8 cellular contexts compared by ENCODE assay signal in genomic region chr16:2196162-2196980, GRCh38. TPM values are rescaled to one million over a fixed set of nuclear protein-coding genes. Genes with fewer than 3 reads are reported as not detected.
A peak's percentile ranks its signal among the peaks of the same experiment; 100 is the strongest.
DNase-seq lines count a peak whose midpoint lies in the region; ATAC-seq, FAIRE-seq and TF ChIP-seq lines count a peak whose summit lies in the region.

CASKIN1 (minus strand) TSS chr16:2196605; CDS start chr16:2196432, 173 bp downstream.

- no peak for FAIRE-seq in GM19239 (lab: Jason Lieb, UNC)

- TF ChIP-seq CTCF in cardiac muscle cell (IDR thresholded peaks at IDR 0.05; ENCODE audit: low read depth, low read length) (no peak), activated B cell treated with CpG ODN at 0.5 μM for 24 hours (IDR thresholded peaks at IDR 0.05) (no peak), tibial artery (IDR thresholded peaks at IDR 0.05) (no peak)

- DNase-seq in cardiac muscle cell (ENCODE audit: low read depth in 1 of 2, low spot score in 1 of 2) (peak; percentile 29 to 77), Right ventricle myocardium inferior (ENCODE audit: missing footprints) (no peak), activated B cell treated with CpG ODN at 0.5 μM for 24 hours (no peak), tibial artery (no peak), GM19239 (ENCODE audit: insufficient read length, low spot score) (no peak)

- intact Hi-C loops in Right ventricle myocardium inferior (cut with DNase I): no loop called here
- intact Hi-C loops in activated B cell treated with CpG ODN at 0.5 μM for 24 hours (cut with micrococcal nuclease): no loop called here
- intact Hi-C loops in tibial artery (cut with DNase I; ENCODE audit: low total_unique reads): no loop called here

- H3K36me3 ChIP-seq in cardiac muscle cell: no peaks in the 10 kb centered on the region
- H3K36me3 ChIP-seq in tibial artery: no peaks in the 10 kb centered on the region

- H3K9me3 Mint-ChIP-seq in activated B cell treated with CpG ODN at 0.5 μM for 24 hours: no peaks in the 10 kb centered on the region

- POLR2A ChIA-PET in activated B cell treated with CpG ODN at 0.5 μM for 24 hours (lab: Charles Lee): interaction anchor here (1.5 to 5.3 kb wide), 3 partner anchors 41 to 232 kb away, joined by 4 to 26 read pairs (median 17); partner anchors contain the start of genes ECI1, RPS2 and TRAF7

- no peaks in the 10 kb centered on the region for H3K36me3 Mint-ChIP-seq in activated B cell treated with CpG ODN at 0.5 μM for 24 hours (ENCODE audit: low read depth)

- H3K27ac ChIP-seq in cardiac muscle cell (no peak within 1 kb of the TSS), tibial artery (no peak within 1 kb of the TSS)

- no peaks in the 10 kb centered on the region for H3K9me3 ChIP-seq in cardiac muscle cell (ENCODE audit: low read depth)
- H3K9me3 ChIP-seq in tibial artery: no peaks in the 10 kb centered on the region

- ATAC-seq in Right ventricle myocardium inferior (no peak), activated B cell treated with CpG ODN at 0.5 μM for 24 hours (ENCODE audit: low read depth) (peak; percentile 51), HG03039 (IDR thresholded peaks at IDR 0.05; ENCODE audit: unreplicated experiment) (no peak), HG02759 (IDR thresholded peaks at IDR 0.05; ENCODE audit: unreplicated experiment) (no peak)

- peak within 1 kb of the TSS; percentile 60 for H3K4me3 Mint-ChIP-seq in activated B cell treated with CpG ODN at 0.5 μM for 24 hours

- H3K4me1 Mint-ChIP-seq in activated B cell treated with CpG ODN at 0.5 μM for 24 hours: peaks cover 8% of the 10 kb centered on the region

- no peak within 1 kb of the TSS for H3K27ac Mint-ChIP-seq in activated B cell treated with CpG ODN at 0.5 μM for 24 hours

- H3K27me3 ChIP-seq in cardiac muscle cell (peaks cover 29% of the 10 kb centered on the region), tibial artery (peaks cover 2 to 64% of the 10 kb centered on the region in 2 donors)

- H3K4me1 ChIP-seq in cardiac muscle cell (ENCODE audit: low read depth) (peaks cover 5% of the 10 kb centered on the region), tibial artery (peaks cover 0 to 21% (median 16%) of the 10 kb centered on the region in 4 donors)

- CTCF ChIA-PET in activated B cell treated with CpG ODN at 0.5 μM for 24 hours (lab: Charles Lee): interaction anchor here (1.0 to 1.8 kb wide), 3 partner anchors 8 to 291 kb away, joined by 3 to 13 read pairs (median 3); no protein-coding TSS in a partner anchor

- peaks cover 21% of the 10 kb centered on the region for H3K27me3 Mint-ChIP-seq in activated B cell treated with CpG ODN at 0.5 μM for 24 hours

- peak within 1 kb of the TSS; percentile 80 for H3K4me3 ChIP-seq in cardiac muscle cell
- H3K4me3 ChIP-seq in iPS-11a (ENCODE audit: low read depth, low read length): peak within 1 kb of the TSS; percentile 37
- peak within 1 kb of the TSS; percentile 33 to 50 for H3K4me3 ChIP-seq in tibial artery

RNA-seq across cellular contexts. Expression of gene CASKIN1, which starts in this region (rescaled TPM):
- total RNA-seq in cardiac muscle cell: 15.5 TPM in 2 replicates
- polyA plus RNA-seq in cardiac muscle cell: 14.3 and 15.4 TPM in 2 replicates
- 5.8 TPM for total RNA-seq in Right ventricle myocardium inferior
- not detected in 2 replicates for total RNA-seq in activated B cell treated with CpG ODN at 0.5 μM for 24 hours

Comparison
In these comparisons a context has a peak if more than half of its experiments do, and no peak if none do; other contexts are left out.
1. DNase-seq: peak in cardiac muscle cell (2 of 2); none in Right ventricle myocardium inferior (single experiment), activated B cell treated with CpG ODN at 0.5 μM for 24 hours (single experiment), tibial artery (0 of 2) and GM19239 (single experiment).
2. Peak in ATAC-seq in activated B cell treated with CpG ODN at 0.5 μM for 24 hours; RNA of the gene not detected or under 1 TPM.
3. Peak in every context shown above with its lines, with median percentiles within 50 percentile points of each other: H3K4me3 ChIP-seq.